ENCODE assay signal across 16 cellular contexts in the genomic region with DNA sequence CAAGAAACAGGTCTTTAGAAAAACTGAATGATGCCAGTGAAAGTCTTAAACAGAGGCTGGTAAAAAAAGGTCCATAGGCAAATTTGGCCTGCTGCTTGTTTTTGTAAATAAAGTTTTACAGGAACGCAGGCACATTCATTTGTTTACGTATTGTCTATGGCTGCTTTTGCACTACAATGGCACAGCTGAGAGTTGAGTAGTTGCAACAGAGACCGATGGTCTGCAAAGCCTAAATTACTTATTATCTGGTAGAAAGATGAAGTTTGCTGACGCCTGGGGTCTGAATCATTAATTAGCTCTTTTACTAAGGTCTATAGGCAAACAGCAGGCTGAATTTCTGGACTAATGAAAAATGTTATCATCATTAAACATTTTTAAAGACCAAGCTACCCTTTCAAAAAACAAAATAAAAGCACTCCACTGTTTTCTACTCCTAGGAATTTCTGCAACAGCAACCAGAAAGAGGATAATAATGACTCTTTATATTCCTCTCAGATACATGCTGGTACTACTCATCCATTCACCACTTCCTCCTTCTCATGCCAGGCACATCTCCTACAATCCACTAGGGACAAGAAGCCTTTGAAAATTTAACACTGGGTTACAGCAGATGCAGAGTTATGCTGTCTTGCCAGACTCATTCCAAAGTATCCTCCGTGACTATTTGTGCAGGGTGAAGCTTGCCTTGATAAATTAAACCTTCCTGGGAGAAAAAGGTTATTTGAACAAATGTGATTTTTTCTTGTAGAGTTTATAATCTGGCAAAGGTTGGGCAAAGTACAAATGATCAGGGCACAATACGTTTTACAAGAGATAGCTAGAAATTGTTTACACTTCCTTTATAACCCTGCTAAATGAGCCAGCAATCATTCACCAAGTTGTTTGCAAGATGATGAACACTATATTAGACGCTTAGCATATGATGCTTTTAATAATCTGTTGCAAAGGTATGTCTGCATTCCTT. TPM values are rescaled to one million over a fixed set of nuclear protein-coding genes. Genes with fewer than 3 reads are reported as not detected.
DNase-seq lines count a peak whose midpoint lies in the region; ATAC-seq and TF ChIP-seq lines count a peak whose summit lies in the region.
"Had no signal": no experiment of that assay in that cellular context is flagged by ENCODE, and none has a peak within 500 bp of the region (broad histone marks: within the 10 kb centered on the region; RNA-seq: fewer than 3 reads in every experiment).

No MANE protein-coding gene starts in this region.

- no peak overlapping the region for H3K4me2 ChIP-seq in SK-N-SH

- no peak for TF ChIP-seq RAD21 in SK-N-SH (IDR thresholded peaks at IDR 0.05; ENCODE audit: low read length)

- POLR2A ChIA-PET in SK-N-SH (lab: Yijun Ruan, JAX), result no interaction called here

- DNase-seq in SKM-1 treated with dmso at 0.1 percent for 144 hours (lab: John Stamatoyannopoulos, UW; ENCODE audit: unreplicated experiment) (peak; percentile 13), SKM-1 (lab: John Stamatoyannopoulos, UW; ENCODE audit: unreplicated experiment) (no peak), anterior cingulate cortex (lab: John Stamatoyannopoulos, UW) (peak in 39 of 58 donors; percentile 8 to 93 (median 49)), transverse colon (no peak), HPDE6-E6E7 (ENCODE audit: extremely low spot score) (no peak), SK-N-SH (no peak)
- DNase-seq: activated CD4-positive, alpha-beta T cell treated with anti-CD3 and anti-CD28 coated beads for 1 hour; DND-41; NCI-H1092 treated with DMSO at 0.1 percent for 48 hours; NCI-H524 had no signal

- H3K9me2 ChIP-seq in SK-N-SH, result no peaks in the 10 kb centered on the region

- WGBS in transverse colon (ENCODE audit: low coverage in 1 of 2), 2 donors, result 39 to 44% methylated on average over 7 of the region's 7 CpGs
- WGBS in SK-N-SH (ENCODE audit: low lambda C conversion rate), result 72% methylated on average over 7 of the region's 7 CpGs

- peaks cover 0 to 5% (median 0%) of the 10 kb centered on the region in 4 donors for H3K36me3 ChIP-seq in transverse colon
- no peaks in the 10 kb centered on the region for H3K36me3 ChIP-seq in SK-N-SH (replicated peaks in 1 of 2; ENCODE audit: control insufficient read depth in 1 of 2, insufficient read depth in 2 of 2, low read length in 1 of 2)
- H3K36me3 ChIP-seq: SJSA1 had no signal

- TF ChIP-seq EP300 in transverse colon (IDR thresholded peaks at IDR 0.05; ENCODE audit: low read depth), result no peak
- TF ChIP-seq EP300 in SK-N-SH (IDR thresholded peaks at IDR 0.05; ENCODE audit: borderline replicate concordance in 1 of 2, low read depth in 1 of 2, low read length in 1 of 2), result no peak

- TF ChIP-seq POLR2A in transverse colon (IDR thresholded peaks at IDR 0.05), result no peak

- H3K4me3 ChIP-seq in transverse colon, result no peak overlapping the region
- H3K4me3 ChIP-seq in SK-N-SH (ENCODE audit: low read depth in 2 of 2, low read length in 1 of 2), result no peak overlapping the region
- H3K4me3 ChIP-seq: cardiac muscle cell, esophagus muscularis mucosa, SJSA1 had no signal

- H2AFZ ChIP-seq in SK-N-SH (ENCODE audit: low read depth), result no peak overlapping the region

- H3K27ac ChIP-seq in layer of hippocampus (ENCODE audit: low read depth, low read length) (peak overlapping the region; percentile 94), transverse colon (peak overlapping the region; percentile 0 to 15 (median 9)), SK-N-SH (ENCODE audit: low read depth in 2 of 2, low read length in 1 of 2) (no peak overlapping the region)
- H3K27ac ChIP-seq: cardiac muscle cell, SJSA1 had no signal

- no peaks in the 10 kb centered on the region for H3K27me3 ChIP-seq in layer of hippocampus (ENCODE audit: control insufficient read depth, insufficient read depth, low read length)
- no peaks in the 10 kb centered on the region for H3K27me3 ChIP-seq in transverse colon
- H3K27me3 ChIP-seq in SK-N-SH (ENCODE audit: insufficient read depth), result peaks cover 26% of the 10 kb centered on the region; the same call in 1 of the 2 replicates
- H3K27me3 ChIP-seq: cardiac muscle cell, esophagus muscularis mucosa had no signal

- intact Hi-C loops in transverse colon (cut with DNase I; ENCODE audit: low total_unique reads), result no loop called here

- H3K9me3 ChIP-seq in transverse colon, result no peaks in the 10 kb centered on the region
- H3K9me3 ChIP-seq in SK-N-SH, result no peaks in the 10 kb centered on the region
- H3K9me3 ChIP-seq: esophagus muscularis mucosa, SJSA1 had no signal

- CTCF ChIA-PET in SK-N-SH (lab: Yijun Ruan, JAX), result interaction anchor here (1.0 to 1.5 kb wide), 5 partner anchors 13 to 254 kb away, joined by 3 to 6 read pairs (median 3); no protein-coding TSS in a partner anchor

- ATAC-seq in HG02840 (IDR thresholded peaks at IDR 0.05; ENCODE audit: low FRiP score, unreplicated experiment), result no peak
- ATAC-seq: activated T-helper 17 cell treated with anti-CD3 and anti-CD28 coated beads, Interleukin-2, amount 50 U/mL, for 72 hours had no signal

- H3K4me1 ChIP-seq in transverse colon, result peaks cover 3 to 35% (median 19%) of the 10 kb centered on the region in 4 donors
- H3K4me1 ChIP-seq in SK-N-SH (ENCODE audit: control insufficient read depth in 1 of 2, insufficient read depth in 2 of 2, low read depth in 1 of 2, low read length in 1 of 2), result no peaks in the 10 kb centered on the region; a peak in 1 of 4 replicates
- H3K4me1 ChIP-seq: SJSA1 had no signal

- no peaks in the 10 kb centered on the region for H3F3A ChIP-seq in SK-N-SH (replicated peaks; ENCODE audit: insufficient read depth)

- peak in 4 of 5 experiments; percentile 32 to 62 (median 48) for TF ChIP-seq CTCF in transverse colon (IDR thresholded peaks at IDR 0.05)
- TF ChIP-seq CTCF in SK-N-SH (IDR thresholded peaks at IDR 0.05), result no peak

- H4K20me1 ChIP-seq in SK-N-SH (ENCODE audit: insufficient read depth), result no peaks in the 10 kb centered on the region

- in situ Hi-C loops in transverse colon (cut with MboI; ENCODE audit: low pct_ligation_motif_present in 1 of 4, low pct_unique_long_range_greater_than_20kb in 1 of 4, low sequenced_read_pairs in 3 of 4), result no loop called here

- H3K9ac ChIP-seq in SK-N-SH, result no peak overlapping the region

- no peaks in the 10 kb centered on the region for H3K79me2 ChIP-seq in SK-N-SH (ENCODE audit: insufficient read depth)

TF ChIP-seq in SK-N-SH, 30 proteins besides CTCF, POLR2A, EP300 and RAD21 (continues in another document):
- TF ChIP-seq FOSL2 (IDR thresholded peaks at IDR 0.05; ENCODE audit: borderline replicate concordance, low read depth) (no peak), RXRA (IDR thresholded peaks at IDR 0.05; ENCODE audit: borderline replicate concordance, low read depth) (no peak), TAF1 (IDR thresholded peaks at IDR 0.05; ENCODE audit: borderline replicate concordance, low read depth, low read length) (no peak), GATA2 (CRISPR knock-in tag; IDR thresholded peaks at IDR 0.05) (no peak), RCOR1 (IDR thresholded peaks at IDR 0.05; ENCODE audit: low read length) (no peak), SIN3A (IDR thresholded peaks at IDR 0.05; ENCODE audit: borderline replicate concordance, low read depth, low read length) (no peak), MEF2A (IDR thresholded peaks at IDR 0.05; ENCODE audit: borderline replicate concordance, low read depth) (no peak)
- TF ChIP-seq, protein P1, sequence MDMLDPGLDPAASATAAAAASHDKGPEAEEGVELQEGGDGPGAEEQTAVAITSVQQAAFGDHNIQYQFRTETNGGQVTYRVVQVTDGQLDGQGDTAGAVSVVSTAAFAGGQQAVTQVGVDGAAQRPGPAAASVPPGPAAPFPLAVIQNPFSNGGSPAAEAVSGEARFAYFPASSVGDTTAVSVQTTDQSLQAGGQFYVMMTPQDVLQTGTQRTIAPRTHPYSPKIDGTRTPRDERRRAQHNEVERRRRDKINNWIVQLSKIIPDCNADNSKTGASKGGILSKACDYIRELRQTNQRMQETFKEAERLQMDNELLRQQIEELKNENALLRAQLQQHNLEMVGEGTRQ (IDR thresholded peaks at IDR 0.05; ENCODE audit: borderline replicate concordance, low read depth, low read length), result no peak
- TF ChIP-seq, protein P2, sequence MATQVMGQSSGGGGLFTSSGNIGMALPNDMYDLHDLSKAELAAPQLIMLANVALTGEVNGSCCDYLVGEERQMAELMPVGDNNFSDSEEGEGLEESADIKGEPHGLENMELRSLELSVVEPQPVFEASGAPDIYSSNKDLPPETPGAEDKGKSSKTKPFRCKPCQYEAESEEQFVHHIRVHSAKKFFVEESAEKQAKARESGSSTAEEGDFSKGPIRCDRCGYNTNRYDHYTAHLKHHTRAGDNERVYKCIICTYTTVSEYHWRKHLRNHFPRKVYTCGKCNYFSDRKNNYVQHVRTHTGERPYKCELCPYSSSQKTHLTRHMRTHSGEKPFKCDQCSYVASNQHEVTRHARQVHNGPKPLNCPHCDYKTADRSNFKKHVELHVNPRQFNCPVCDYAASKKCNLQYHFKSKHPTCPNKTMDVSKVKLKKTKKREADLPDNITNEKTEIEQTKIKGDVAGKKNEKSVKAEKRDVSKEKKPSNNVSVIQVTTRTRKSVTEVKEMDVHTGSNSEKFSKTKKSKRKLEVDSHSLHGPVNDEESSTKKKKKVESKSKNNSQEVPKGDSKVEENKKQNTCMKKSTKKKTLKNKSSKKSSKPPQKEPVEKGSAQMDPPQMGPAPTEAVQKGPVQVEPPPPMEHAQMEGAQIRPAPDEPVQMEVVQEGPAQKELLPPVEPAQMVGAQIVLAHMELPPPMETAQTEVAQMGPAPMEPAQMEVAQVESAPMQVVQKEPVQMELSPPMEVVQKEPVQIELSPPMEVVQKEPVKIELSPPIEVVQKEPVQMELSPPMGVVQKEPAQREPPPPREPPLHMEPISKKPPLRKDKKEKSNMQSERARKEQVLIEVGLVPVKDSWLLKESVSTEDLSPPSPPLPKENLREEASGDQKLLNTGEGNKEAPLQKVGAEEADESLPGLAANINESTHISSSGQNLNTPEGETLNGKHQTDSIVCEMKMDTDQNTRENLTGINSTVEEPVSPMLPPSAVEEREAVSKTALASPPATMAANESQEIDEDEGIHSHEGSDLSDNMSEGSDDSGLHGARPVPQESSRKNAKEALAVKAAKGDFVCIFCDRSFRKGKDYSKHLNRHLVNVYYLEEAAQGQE (IDR thresholded peaks at IDR 0.05; ENCODE audit: low read depth, low read length), result no peak
- TF ChIP-seq, protein P3, sequence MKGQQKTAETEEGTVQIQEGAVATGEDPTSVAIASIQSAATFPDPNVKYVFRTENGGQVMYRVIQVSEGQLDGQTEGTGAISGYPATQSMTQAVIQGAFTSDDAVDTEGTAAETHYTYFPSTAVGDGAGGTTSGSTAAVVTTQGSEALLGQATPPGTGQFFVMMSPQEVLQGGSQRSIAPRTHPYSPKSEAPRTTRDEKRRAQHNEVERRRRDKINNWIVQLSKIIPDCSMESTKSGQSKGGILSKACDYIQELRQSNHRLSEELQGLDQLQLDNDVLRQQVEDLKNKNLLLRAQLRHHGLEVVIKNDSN (IDR thresholded peaks at IDR 0.05; ENCODE audit: borderline replicate concordance, low read depth), result no peak

RNA-seq across cellular contexts. Expression of a gene that starts 6.0 kb away (rescaled TPM):
- total RNA-seq in transverse colon, result 10 to 100 TPM; 15.9 to 96.9 (median 18.6) TPM
- polyA plus RNA-seq in SK-N-SH (2012; rRNA removed), result 0.54 and 0.58 TPM in 2 replicates
- 0.54 and 0.60 TPM in 2 replicates for polyA plus RNA-seq in SK-N-SH (2012; cell fraction: cytosol; rRNA removed)
- polyA plus RNA-seq in SK-N-SH (2012; cell fraction: nucleus; rRNA removed), result 0.41 and 0.76 TPM in 2 replicates
- total RNA-seq: SJSA1 had no signal

Comparison
In these comparisons a context has a peak if more than half of its experiments do, and no peak if none do; other contexts are left out.
1. DNase-seq: peak in SKM-1 treated with dmso at 0.1 percent for 144 hours (single experiment) and anterior cingulate cortex (39 of 58); none in SKM-1 (single experiment), transverse colon (single experiment), HPDE6-E6E7 (single experiment) and SK-N-SH (single experiment).
2. H3K27ac ChIP-seq: peak in layer of hippocampus (single experiment) and transverse colon (4 of 4); none in SK-N-SH (0 of 2).